Comparison of ENCODE assay signal across 1 cellular context in the genomic region with DNA sequence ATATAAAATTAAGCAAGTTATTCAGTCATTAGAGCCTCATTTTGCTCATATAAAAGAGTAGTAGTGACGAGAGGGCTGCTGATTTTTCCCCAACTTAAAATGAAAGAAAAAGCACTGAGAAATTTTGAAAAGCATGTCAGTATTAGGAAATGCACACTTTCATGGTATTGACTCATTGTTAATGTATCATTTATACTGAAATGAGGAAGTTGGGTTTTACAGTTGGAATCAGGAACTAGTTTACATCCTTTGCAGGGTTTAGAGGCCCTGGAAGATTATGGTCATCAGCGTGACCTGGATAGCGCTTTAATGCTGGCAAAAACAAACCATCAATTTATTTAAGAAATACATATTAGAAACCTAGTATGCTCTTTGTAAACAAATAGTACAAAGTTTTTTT.
TF ChIP-seq lines count a peak whose summit lies in the region.

No MANE protein-coding gene starts in this region.

TF ChIP-seq in GM12878, 131 proteins besides CTCF, POLR2A, EP300 and RAD21 (continued from another document and continues in another):
- no peak for TF ChIP-seq SP1 (IDR thresholded peaks at IDR 0.05; ENCODE audit: low read depth, low read length)
- TF ChIP-seq STAT1 (conservative IDR thresholded peaks at IDR 0.05) = no peak
- no peak for TF ChIP-seq IRF4 (IDR thresholded peaks at IDR 0.05; ENCODE audit: low read depth, low read length)
- no peak for TF ChIP-seq NFYA (IDR thresholded peaks at IDR 0.05; ENCODE audit: borderline replicate concordance, low read depth, low read length)
- TF ChIP-seq DPF2 (IDR thresholded peaks at IDR 0.05) = no peak
- TF ChIP-seq SMAD5 (IDR thresholded peaks at IDR 0.05; ENCODE audit: low read depth) = no peak
- no peak for TF ChIP-seq HCFC1 (IDR thresholded peaks at IDR 0.05; ENCODE audit: low read length)
- TF ChIP-seq, protein P1, sequence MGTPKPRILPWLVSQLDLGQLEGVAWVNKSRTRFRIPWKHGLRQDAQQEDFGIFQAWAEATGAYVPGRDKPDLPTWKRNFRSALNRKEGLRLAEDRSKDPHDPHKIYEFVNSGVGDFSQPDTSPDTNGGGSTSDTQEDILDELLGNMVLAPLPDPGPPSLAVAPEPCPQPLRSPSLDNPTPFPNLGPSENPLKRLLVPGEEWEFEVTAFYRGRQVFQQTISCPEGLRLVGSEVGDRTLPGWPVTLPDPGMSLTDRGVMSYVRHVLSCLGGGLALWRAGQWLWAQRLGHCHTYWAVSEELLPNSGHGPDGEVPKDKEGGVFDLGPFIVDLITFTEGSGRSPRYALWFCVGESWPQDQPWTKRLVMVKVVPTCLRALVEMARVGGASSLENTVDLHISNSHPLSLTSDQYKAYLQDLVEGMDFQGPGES (IDR thresholded peaks at IDR 0.05) = no peak
- no peak for TF ChIP-seq MYB (IDR thresholded peaks at IDR 0.05; ENCODE audit: borderline replicate concordance, low read depth, low read length)
- no peak for TF ChIP-seq RBBP5 (conservative IDR thresholded peaks at IDR 0.05)
- TF ChIP-seq TARDBP (IDR thresholded peaks at IDR 0.05; ENCODE audit: borderline replicate concordance) = no peak
- TF ChIP-seq NFIC (IDR thresholded peaks at IDR 0.05; ENCODE audit: low read depth, low read length) = peak; percentile 79
- 0 out of 2 replicates have a peak, but pooled peaks have one; percentile 11 for TF ChIP-seq BCL11A (IDR thresholded peaks at IDR 0.05; ENCODE audit: low read depth, low read length)
- TF ChIP-seq NBN (IDR thresholded peaks at IDR 0.05) = no peak
- no peak for TF ChIP-seq SIX5 (IDR thresholded peaks at IDR 0.05; ENCODE audit: low read depth, low read length, severe bottlenecking)
- TF ChIP-seq, protein P2, sequence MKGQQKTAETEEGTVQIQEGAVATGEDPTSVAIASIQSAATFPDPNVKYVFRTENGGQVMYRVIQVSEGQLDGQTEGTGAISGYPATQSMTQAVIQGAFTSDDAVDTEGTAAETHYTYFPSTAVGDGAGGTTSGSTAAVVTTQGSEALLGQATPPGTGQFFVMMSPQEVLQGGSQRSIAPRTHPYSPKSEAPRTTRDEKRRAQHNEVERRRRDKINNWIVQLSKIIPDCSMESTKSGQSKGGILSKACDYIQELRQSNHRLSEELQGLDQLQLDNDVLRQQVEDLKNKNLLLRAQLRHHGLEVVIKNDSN (IDR thresholded peaks at IDR 0.05; ENCODE audit: borderline replicate concordance, extremely low read length, insufficient read depth, low read depth, low read length) = no peak
- TF ChIP-seq, protein P3, sequence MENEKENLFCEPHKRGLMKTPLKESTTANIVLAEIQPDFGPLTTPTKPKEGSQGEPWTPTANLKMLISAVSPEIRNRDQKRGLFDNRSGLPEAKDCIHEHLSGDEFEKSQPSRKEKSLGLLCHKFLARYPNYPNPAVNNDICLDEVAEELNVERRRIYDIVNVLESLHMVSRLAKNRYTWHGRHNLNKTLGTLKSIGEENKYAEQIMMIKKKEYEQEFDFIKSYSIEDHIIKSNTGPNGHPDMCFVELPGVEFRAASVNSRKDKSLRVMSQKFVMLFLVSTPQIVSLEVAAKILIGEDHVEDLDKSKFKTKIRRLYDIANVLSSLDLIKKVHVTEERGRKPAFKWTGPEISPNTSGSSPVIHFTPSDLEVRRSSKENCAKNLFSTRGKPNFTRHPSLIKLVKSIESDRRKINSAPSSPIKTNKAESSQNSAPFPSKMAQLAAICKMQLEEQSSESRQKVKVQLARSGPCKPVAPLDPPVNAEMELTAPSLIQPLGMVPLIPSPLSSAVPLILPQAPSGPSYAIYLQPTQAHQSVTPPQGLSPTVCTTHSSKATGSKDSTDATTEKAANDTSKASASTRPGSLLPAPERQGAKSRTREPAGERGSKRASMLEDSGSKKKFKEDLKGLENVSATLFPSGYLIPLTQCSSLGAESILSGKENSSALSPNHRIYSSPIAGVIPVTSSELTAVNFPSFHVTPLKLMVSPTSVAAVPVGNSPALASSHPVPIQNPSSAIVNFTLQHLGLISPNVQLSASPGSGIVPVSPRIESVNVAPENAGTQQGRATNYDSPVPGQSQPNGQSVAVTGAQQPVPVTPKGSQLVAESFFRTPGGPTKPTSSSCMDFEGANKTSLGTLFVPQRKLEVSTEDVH (IDR thresholded peaks at IDR 0.05; ENCODE audit: low read depth, partially characterized antibody) = no peak
- no peak for TF ChIP-seq PAX5 (IDR thresholded peaks at IDR 0.05; ENCODE audit: borderline replicate concordance, low read depth, low read length)
- no peak for TF ChIP-seq KLF5 (IDR thresholded peaks at IDR 0.05; ENCODE audit: partially characterized antibody)
- TF ChIP-seq, protein P4, sequence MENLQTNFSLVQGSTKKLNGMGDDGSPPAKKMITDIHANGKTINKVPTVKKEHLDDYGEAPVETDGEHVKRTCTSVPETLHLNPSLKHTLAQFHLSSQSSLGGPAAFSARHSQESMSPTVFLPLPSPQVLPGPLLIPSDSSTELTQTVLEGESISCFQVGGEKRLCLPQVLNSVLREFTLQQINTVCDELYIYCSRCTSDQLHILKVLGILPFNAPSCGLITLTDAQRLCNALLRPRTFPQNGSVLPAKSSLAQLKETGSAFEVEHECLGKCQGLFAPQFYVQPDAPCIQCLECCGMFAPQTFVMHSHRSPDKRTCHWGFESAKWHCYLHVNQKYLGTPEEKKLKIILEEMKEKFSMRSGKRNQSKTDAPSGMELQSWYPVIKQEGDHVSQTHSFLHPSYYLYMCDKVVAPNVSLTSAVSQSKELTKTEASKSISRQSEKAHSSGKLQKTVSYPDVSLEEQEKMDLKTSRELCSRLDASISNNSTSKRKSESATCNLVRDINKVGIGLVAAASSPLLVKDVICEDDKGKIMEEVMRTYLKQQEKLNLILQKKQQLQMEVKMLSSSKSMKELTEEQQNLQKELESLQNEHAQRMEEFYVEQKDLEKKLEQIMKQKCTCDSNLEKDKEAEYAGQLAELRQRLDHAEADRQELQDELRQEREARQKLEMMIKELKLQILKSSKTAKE (IDR thresholded peaks at IDR 0.05; ENCODE audit: low read depth, poor library complexity, severe bottlenecking) = no peak
- TF ChIP-seq NR2C1 (IDR thresholded peaks at IDR 0.05) = no peak
- no peak for TF ChIP-seq CEBPB (IDR thresholded peaks at IDR 0.05; ENCODE audit: borderline replicate concordance in 1 of 2, low read depth in 2 of 2, low read length in 2 of 2)
- TF ChIP-seq, protein P5, sequence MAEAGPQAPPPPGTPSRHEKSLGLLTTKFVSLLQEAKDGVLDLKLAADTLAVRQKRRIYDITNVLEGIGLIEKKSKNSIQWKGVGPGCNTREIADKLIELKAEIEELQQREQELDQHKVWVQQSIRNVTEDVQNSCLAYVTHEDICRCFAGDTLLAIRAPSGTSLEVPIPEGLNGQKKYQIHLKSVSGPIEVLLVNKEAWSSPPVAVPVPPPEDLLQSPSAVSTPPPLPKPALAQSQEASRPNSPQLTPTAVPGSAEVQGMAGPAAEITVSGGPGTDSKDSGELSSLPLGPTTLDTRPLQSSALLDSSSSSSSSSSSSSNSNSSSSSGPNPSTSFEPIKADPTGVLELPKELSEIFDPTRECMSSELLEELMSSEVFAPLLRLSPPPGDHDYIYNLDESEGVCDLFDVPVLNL (IDR thresholded peaks at IDR 0.05; ENCODE audit: low read depth, low read length) = no peak
- TF ChIP-seq SPI1 (IDR thresholded peaks at IDR 0.05; ENCODE audit: borderline replicate concordance, insufficient read depth, low read depth, low read length) = peak; percentile 83
- TF ChIP-seq NR2F1 (conservative IDR thresholded peaks at IDR 0.05) = no peak
- TF ChIP-seq, protein P6, sequence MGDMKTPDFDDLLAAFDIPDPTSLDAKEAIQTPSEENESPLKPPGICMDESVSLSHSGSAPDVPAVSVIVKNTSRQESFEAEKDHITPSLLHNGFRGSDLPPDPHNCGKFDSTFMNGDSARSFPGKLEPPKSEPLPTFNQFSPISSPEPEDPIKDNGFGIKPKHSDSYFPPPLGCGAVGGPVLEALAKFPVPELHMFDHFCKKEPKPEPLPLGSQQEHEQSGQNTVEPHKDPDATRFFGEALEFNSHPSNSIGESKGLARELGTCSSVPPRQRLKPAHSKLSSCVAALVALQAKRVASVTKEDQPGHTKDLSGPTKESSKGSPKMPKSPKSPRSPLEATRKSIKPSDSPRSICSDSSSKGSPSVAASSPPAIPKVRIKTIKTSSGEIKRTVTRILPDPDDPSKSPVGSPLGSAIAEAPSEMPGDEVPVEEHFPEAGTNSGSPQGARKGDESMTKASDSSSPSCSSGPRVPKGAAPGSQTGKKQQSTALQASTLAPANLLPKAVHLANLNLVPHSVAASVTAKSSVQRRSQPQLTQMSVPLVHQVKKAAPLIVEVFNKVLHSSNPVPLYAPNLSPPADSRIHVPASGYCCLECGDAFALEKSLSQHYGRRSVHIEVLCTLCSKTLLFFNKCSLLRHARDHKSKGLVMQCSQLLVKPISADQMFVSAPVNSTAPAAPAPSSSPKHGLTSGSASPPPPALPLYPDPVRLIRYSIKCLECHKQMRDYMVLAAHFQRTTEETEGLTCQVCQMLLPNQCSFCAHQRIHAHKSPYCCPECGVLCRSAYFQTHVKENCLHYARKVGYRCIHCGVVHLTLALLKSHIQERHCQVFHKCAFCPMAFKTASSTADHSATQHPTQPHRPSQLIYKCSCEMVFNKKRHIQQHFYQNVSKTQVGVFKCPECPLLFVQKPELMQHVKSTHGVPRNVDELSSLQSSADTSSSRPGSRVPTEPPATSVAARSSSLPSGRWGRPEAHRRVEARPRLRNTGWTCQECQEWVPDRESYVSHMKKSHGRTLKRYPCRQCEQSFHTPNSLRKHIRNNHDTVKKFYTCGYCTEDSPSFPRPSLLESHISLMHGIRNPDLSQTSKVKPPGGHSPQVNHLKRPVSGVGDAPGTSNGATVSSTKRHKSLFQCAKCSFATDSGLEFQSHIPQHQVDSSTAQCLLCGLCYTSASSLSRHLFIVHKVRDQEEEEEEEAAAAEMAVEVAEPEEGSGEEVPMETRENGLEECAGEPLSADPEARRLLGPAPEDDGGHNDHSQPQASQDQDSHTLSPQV (IDR thresholded peaks at IDR 0.05) = no peak
- TF ChIP-seq, protein P7, sequence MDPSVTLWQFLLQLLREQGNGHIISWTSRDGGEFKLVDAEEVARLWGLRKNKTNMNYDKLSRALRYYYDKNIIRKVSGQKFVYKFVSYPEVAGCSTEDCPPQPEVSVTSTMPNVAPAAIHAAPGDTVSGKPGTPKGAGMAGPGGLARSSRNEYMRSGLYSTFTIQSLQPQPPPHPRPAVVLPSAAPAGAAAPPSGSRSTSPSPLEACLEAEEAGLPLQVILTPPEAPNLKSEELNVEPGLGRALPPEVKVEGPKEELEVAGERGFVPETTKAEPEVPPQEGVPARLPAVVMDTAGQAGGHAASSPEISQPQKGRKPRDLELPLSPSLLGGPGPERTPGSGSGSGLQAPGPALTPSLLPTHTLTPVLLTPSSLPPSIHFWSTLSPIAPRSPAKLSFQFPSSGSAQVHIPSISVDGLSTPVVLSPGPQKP (IDR thresholded peaks at IDR 0.05; ENCODE audit: low read depth, low read length) = no peak
- no peak for TF ChIP-seq EGR1 (IDR thresholded peaks at IDR 0.05; ENCODE audit: borderline replicate concordance in 1 of 2, low read depth in 2 of 2, low read length in 2 of 2)
- TF ChIP-seq, protein P8, sequence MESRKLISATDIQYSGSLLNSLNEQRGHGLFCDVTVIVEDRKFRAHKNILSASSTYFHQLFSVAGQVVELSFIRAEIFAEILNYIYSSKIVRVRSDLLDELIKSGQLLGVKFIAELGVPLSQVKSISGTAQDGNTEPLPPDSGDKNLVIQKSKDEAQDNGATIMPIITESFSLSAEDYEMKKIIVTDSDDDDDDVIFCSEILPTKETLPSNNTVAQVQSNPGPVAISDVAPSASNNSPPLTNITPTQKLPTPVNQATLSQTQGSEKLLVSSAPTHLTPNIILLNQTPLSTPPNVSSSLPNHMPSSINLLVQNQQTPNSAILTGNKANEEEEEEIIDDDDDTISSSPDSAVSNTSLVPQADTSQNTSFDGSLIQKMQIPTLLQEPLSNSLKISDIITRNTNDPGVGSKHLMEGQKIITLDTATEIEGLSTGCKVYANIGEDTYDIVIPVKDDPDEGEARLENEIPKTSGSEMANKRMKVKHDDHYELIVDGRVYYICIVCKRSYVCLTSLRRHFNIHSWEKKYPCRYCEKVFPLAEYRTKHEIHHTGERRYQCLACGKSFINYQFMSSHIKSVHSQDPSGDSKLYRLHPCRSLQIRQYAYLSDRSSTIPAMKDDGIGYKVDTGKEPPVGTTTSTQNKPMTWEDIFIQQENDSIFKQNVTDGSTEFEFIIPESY (IDR thresholded peaks at IDR 0.05) = no peak
- no peak for TF ChIP-seq ZNF207 (IDR thresholded peaks at IDR 0.05; ENCODE audit: borderline replicate concordance)
- no peak for TF ChIP-seq POU2F2 (IDR thresholded peaks at IDR 0.05; ENCODE audit: borderline replicate concordance, low read depth, low read length)
- TF ChIP-seq HDAC6 (IDR thresholded peaks at IDR 0.05; ENCODE audit: unreplicated experiment) = no peak
- TF ChIP-seq SMC3 (IDR thresholded peaks at IDR 0.05; ENCODE audit: borderline replicate concordance, low read length) = peak; percentile 2; the same call in 1 of the 2 replicates
- TF ChIP-seq JUNB (IDR thresholded peaks at IDR 0.05) = peak; percentile 42; the same call in 1 of the 2 replicates
- 0 out of 2 replicates have a peak, but pooled peaks have one; percentile 9 for TF ChIP-seq IKZF1 (conservative IDR thresholded peaks at IDR 0.05)
- peak; percentile 43; the same call in 1 of the 2 replicates for TF ChIP-seq RUNX3 (IDR thresholded peaks at IDR 0.05; ENCODE audit: low read length)
- TF ChIP-seq, protein P9, sequence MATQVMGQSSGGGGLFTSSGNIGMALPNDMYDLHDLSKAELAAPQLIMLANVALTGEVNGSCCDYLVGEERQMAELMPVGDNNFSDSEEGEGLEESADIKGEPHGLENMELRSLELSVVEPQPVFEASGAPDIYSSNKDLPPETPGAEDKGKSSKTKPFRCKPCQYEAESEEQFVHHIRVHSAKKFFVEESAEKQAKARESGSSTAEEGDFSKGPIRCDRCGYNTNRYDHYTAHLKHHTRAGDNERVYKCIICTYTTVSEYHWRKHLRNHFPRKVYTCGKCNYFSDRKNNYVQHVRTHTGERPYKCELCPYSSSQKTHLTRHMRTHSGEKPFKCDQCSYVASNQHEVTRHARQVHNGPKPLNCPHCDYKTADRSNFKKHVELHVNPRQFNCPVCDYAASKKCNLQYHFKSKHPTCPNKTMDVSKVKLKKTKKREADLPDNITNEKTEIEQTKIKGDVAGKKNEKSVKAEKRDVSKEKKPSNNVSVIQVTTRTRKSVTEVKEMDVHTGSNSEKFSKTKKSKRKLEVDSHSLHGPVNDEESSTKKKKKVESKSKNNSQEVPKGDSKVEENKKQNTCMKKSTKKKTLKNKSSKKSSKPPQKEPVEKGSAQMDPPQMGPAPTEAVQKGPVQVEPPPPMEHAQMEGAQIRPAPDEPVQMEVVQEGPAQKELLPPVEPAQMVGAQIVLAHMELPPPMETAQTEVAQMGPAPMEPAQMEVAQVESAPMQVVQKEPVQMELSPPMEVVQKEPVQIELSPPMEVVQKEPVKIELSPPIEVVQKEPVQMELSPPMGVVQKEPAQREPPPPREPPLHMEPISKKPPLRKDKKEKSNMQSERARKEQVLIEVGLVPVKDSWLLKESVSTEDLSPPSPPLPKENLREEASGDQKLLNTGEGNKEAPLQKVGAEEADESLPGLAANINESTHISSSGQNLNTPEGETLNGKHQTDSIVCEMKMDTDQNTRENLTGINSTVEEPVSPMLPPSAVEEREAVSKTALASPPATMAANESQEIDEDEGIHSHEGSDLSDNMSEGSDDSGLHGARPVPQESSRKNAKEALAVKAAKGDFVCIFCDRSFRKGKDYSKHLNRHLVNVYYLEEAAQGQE (IDR thresholded peaks at IDR 0.05; ENCODE audit: low read depth, low read length) = no peak
